In the genomic region with DNA sequence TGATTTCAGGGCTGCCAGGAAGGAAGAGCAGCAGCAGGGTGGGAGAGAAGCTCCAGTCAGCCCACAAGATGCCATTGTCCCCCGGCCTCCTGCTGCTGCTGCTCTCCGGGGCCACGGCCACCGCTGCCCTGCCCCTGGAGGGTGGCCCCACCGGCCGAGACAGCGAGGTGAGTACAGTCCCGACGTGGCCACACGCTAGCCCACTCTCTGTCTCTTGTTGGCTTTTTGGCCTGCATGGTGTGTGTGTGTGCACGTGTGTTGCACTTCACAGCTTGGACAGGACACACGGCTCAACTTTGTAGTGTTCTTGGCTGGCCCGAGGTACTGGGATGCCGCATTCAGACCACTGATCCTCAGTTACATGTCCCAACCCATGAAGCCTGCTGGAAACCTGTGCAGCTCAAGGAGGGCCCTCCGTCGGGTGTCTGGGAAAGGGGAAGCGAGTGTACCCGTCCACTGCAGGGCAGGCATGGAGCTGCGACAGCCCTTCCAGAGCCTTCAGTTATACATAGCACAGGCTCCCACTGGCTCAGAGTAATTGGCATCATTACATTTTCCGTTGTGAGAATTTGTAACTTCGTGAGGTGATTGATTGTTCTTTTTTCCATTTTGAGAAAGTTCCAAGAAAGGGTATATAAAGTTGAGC, we compare ENCODE assay signal across 1 cellular context.
TF ChIP-seq lines count a peak whose summit lies in the region.

No MANE protein-coding gene starts in this region.

TF ChIP-seq in K562, 482 proteins besides CTCF, POLR2A, EP300 and RAD21:
- no peak for TF ChIP-seq CREB3L1 (IDR thresholded peaks at IDR 0.05; ENCODE audit: borderline replicate concordance, low read depth)
- no peak for TF ChIP-seq ZNF12 (CRISPR knock-in tag; IDR thresholded peaks at IDR 0.05)
- TF ChIP-seq ZNF778 (CRISPR knock-in tag; IDR thresholded peaks at IDR 0.05) = no peak
- peak; percentile 70 for TF ChIP-seq POLR2G (IDR thresholded peaks at IDR 0.05; ENCODE audit: low read depth, low read length)
- 0 out of 2 replicates have a peak, but pooled peaks have one; percentile 15 for TF ChIP-seq MAX (CRISPR knock-in tag; IDR thresholded peaks at IDR 0.05)
